ENCODE assay signal across 9 cellular contexts in genomic region chr12:53324779-53325538, GRCh38. TPM values are rescaled to one million over a fixed set of nuclear protein-coding genes. Genes with fewer than 3 reads are reported as not detected.
DNase-seq lines count a peak whose midpoint lies in the region; ATAC-seq, FAIRE-seq and TF ChIP-seq lines count a peak whose summit lies in the region.
"Had no signal": no experiment of that assay in that cellular context is flagged by ENCODE, and none has a peak within 500 bp of the region (broad histone marks: within the 10 kb centered on the region; RNA-seq: fewer than 3 reads in every experiment).

No MANE protein-coding gene starts in this region.

- peaks cover 0 to 32% (median 10%) of the 10 kb centered on the region in 4 donors for H3K4me1 ChIP-seq in right lobe of liver

- TF ChIP-seq CTCF in BJ (IDR thresholded peaks at IDR 0.05; ENCODE audit: insufficient read depth, low read depth, low read length) = peak; percentile 86
- TF ChIP-seq CTCF in right lobe of liver (IDR thresholded peaks at IDR 0.05) = peak; percentile 78 to 87 (median 84)

- POLR2A ChIA-PET in BJ (lab: Charles Lee) = interaction anchor here (0.6 to 1.2 kb wide), 3 partner anchors 27 to 96 kb away, joined by 3 read pairs; no protein-coding TSS in a partner anchor
- POLR2A ChIA-PET in activated CD4-positive, alpha-beta T cell treated with anti-CD3 and anti-CD28 coated beads, Interleukin-2, amount 10 ng/mL, durations not matched to agents 7 days and 5 days (lab: Charles Lee) = interaction anchor here (1.4 kb wide), 1 partner anchor 176 kb away, joined by 4 read pairs; the partner anchor contains the start of gene TARBP2

- peak overlapping the region; percentile 78 for H3K4me3 Mint-ChIP-seq in activated CD4-positive, alpha-beta T cell treated with anti-CD3 and anti-CD28 coated beads, Interleukin-2, amount 10 ng/mL, durations not matched to agents 7 days and 5 days
- H3K4me3 Mint-ChIP-seq in dendritic cell treated with granulocyte-macrophage colony-stimulating factor and Interleukin-4, amounts not matched to agents 40 ng/mL and 50 ng/mL, for 4 days = peak overlapping the region; percentile 70

- intact Hi-C loops in dendritic cell treated with granulocyte-macrophage colony-stimulating factor and Interleukin-4, amounts not matched to agents 40 ng/mL and 50 ng/mL, for 4 days (cut with micrococcal nuclease) = loop anchor here (1.0 kb wide), 3 partner anchors 20 to 96 kb away; no protein-coding TSS in a partner anchor
- intact Hi-C loops in right lobe of liver (cut with DNase I) = loop anchor here in 1 of 2 donors (10.0 kb wide), 1 partner anchor 180 kb away; the partner anchor contains the start of genes NPFF and TARBP2

- H3K27me3 ChIP-seq in BJ (ENCODE audit: control insufficient read depth, insufficient read depth, low read length) = no peaks in the 10 kb centered on the region; the same call in 1 of the 2 replicates
- H3K27me3 ChIP-seq in right lobe of liver = no peaks in the 10 kb centered on the region

- CTCF ChIA-PET in BJ (lab: Yijun Ruan, JAX) = interaction anchor here (0.6 to 12.8 kb wide), 25 partner anchors 9 to 457 kb away, joined by 3 to 210 read pairs (median 4); partner anchors contain the start of genes PFDN5 and PRR13
- CTCF ChIA-PET in activated CD4-positive, alpha-beta T cell treated with anti-CD3 and anti-CD28 coated beads, Interleukin-2, amount 10 ng/mL, durations not matched to agents 7 days and 5 days (lab: Charles Lee) = interaction anchor here (0.5 to 7.1 kb wide), 12 partner anchors 9 to 383 kb away, joined by 3 to 94 read pairs (median 4); partner anchors contain the start of genes ITGB7 and MYG1

- H3K4me1 Mint-ChIP-seq in activated CD4-positive, alpha-beta T cell treated with anti-CD3 and anti-CD28 coated beads, Interleukin-2, amount 10 ng/mL, durations not matched to agents 7 days and 5 days = peaks cover 47% of the 10 kb centered on the region
- H3K4me1 Mint-ChIP-seq in dendritic cell treated with granulocyte-macrophage colony-stimulating factor and Interleukin-4, amounts not matched to agents 40 ng/mL and 50 ng/mL, for 4 days (ENCODE audit: low read depth) = peaks cover 42% of the 10 kb centered on the region

- under 1% methylated on average over 30 of the region's 71 CpGs for WGBS in right lobe of liver (ENCODE audit: insufficient coverage, low coverage, low lambda C conversion rate, missing lambda C conversion rate)

- peak; percentile 65 for FAIRE-seq in GM19239 (lab: Jason Lieb, UNC)
- FAIRE-seq: endometrium had no signal

- no peaks in the 10 kb centered on the region for H3K36me3 Mint-ChIP-seq in activated CD4-positive, alpha-beta T cell treated with anti-CD3 and anti-CD28 coated beads, Interleukin-2, amount 10 ng/mL, durations not matched to agents 7 days and 5 days (ENCODE audit: low read depth)
- H3K36me3 Mint-ChIP-seq in dendritic cell treated with granulocyte-macrophage colony-stimulating factor and Interleukin-4, amounts not matched to agents 40 ng/mL and 50 ng/mL, for 4 days (ENCODE audit: low read depth) = peaks cover 13% of the 10 kb centered on the region

- peak; percentile 55 for DNase-seq in BJ (ENCODE audit: low read depth)
- peak; percentile 91 for DNase-seq in GM19239 (ENCODE audit: insufficient read length, low spot score)
- DNase-seq in NCI-H510A treated with DMSO at 0.1 percent for 48 hours (lab: John Stamatoyannopoulos, UW) = peak; percentile 82
- peak; percentile 88 for DNase-seq in activated CD4-positive, alpha-beta T cell treated with anti-CD3 and anti-CD28 coated beads, Interleukin-2, amount 10 ng/mL, durations not matched to agents 7 days and 5 days
- peak; percentile 95 to 97 (median 96) for DNase-seq in right lobe of liver
- peak; percentile 91 for DNase-seq in stimulated activated CD4-positive, alpha-beta T cell treated with anti-CD3 and anti-CD28 coated beads, Interleukin-4, amount 100 ng/mL, for 24 hours

- H3K4me3 ChIP-seq in BJ (ENCODE audit: low read depth, low read length) (peak overlapping the region; percentile 63), right lobe of liver (peak overlapping the region; percentile 64 to 76 (median 72))

- peak overlapping the region; percentile 71 to 88 (median 84) for H3K27ac ChIP-seq in right lobe of liver

- H3K9me3 Mint-ChIP-seq in activated CD4-positive, alpha-beta T cell treated with anti-CD3 and anti-CD28 coated beads, Interleukin-2, amount 10 ng/mL, durations not matched to agents 7 days and 5 days = no peaks in the 10 kb centered on the region
- no peaks in the 10 kb centered on the region for H3K9me3 Mint-ChIP-seq in dendritic cell treated with granulocyte-macrophage colony-stimulating factor and Interleukin-4, amounts not matched to agents 40 ng/mL and 50 ng/mL, for 4 days

- peak; percentile 52 for ATAC-seq in HG03442 (IDR thresholded peaks at IDR 0.05; ENCODE audit: unreplicated experiment)
- ATAC-seq in right lobe of liver = peak; percentile 79 to 87 (median 82)

- H3K9me3 ChIP-seq in right lobe of liver = no peaks in the 10 kb centered on the region

- peak; percentile 85 for TF ChIP-seq POLR2A in right lobe of liver (IDR thresholded peaks at IDR 0.05)

- peak overlapping the region; percentile 99 for H3K27ac Mint-ChIP-seq in activated CD4-positive, alpha-beta T cell treated with anti-CD3 and anti-CD28 coated beads, Interleukin-2, amount 10 ng/mL, durations not matched to agents 7 days and 5 days
- H3K27ac Mint-ChIP-seq in dendritic cell treated with granulocyte-macrophage colony-stimulating factor and Interleukin-4, amounts not matched to agents 40 ng/mL and 50 ng/mL, for 4 days = peak overlapping the region; percentile 83

- H3K36me3 ChIP-seq in BJ (ENCODE audit: control insufficient read depth, insufficient read depth, low read length) = no peaks in the 10 kb centered on the region; the same call in 1 of the 2 replicates
- H3K36me3 ChIP-seq in right lobe of liver = no peaks in the 10 kb centered on the region

- H3K27me3 Mint-ChIP-seq in activated CD4-positive, alpha-beta T cell treated with anti-CD3 and anti-CD28 coated beads, Interleukin-2, amount 10 ng/mL, durations not matched to agents 7 days and 5 days = peaks cover 10% of the 10 kb centered on the region
- H3K27me3 Mint-ChIP-seq in dendritic cell treated with granulocyte-macrophage colony-stimulating factor and Interleukin-4, amounts not matched to agents 40 ng/mL and 50 ng/mL, for 4 days = peaks cover 36% of the 10 kb centered on the region

RNA-seq across cellular contexts. Expression of gene AAAS, which starts 3.5 kb away (rescaled TPM):
- polyA plus RNA-seq in BJ (2011; rRNA removed) = 53.3 and 84.3 TPM in 2 replicates
- polyA minus RNA-seq in BJ (2011; rRNA and poly(A)+ RNA removed) = 41.1 and 75.1 TPM in 2 replicates
- 10 to 100 TPM; 59.1 to 63.0 TPM for total RNA-seq in activated CD4-positive, alpha-beta T cell treated with anti-CD3 and anti-CD28 coated beads, Interleukin-2, amount 10 ng/mL, durations not matched to agents 7 days and 5 days
- total RNA-seq in right lobe of liver = 10 to 100 TPM; 22.0 to 29.1 (median 26.7) TPM

RNA-seq across cellular contexts. Expression of gene SP7, which starts 11.2 kb away (rescaled TPM):
- not detected in 2 replicates for polyA plus RNA-seq in BJ (2011; rRNA removed)
- polyA minus RNA-seq in BJ (2011; rRNA and poly(A)+ RNA removed) = not detected in 2 replicates
- total RNA-seq in activated CD4-positive, alpha-beta T cell treated with anti-CD3 and anti-CD28 coated beads, Interleukin-2, amount 10 ng/mL, durations not matched to agents 7 days and 5 days = not detected
- not detected for total RNA-seq in right lobe of liver

RNA-seq across cellular contexts. Expression of gene MYG1, which starts 25.5 kb away (rescaled TPM):
- polyA plus RNA-seq in BJ (2011; rRNA removed) = 49.7 and 78.3 TPM in 2 replicates
- 31.6 and 45.4 TPM in 2 replicates for polyA minus RNA-seq in BJ (2011; rRNA and poly(A)+ RNA removed)
- total RNA-seq in activated CD4-positive, alpha-beta T cell treated with anti-CD3 and anti-CD28 coated beads, Interleukin-2, amount 10 ng/mL, durations not matched to agents 7 days and 5 days = 10 to 100 TPM; 47.9 to 56.4 TPM
- total RNA-seq in right lobe of liver = 10 to 100 TPM; 17.6 to 27.1 (median 20.8) TPM

RNA-seq across cellular contexts. Expression of gene PFDN5, which starts 29.6 kb away (rescaled TPM):
- polyA plus RNA-seq in BJ (2011; rRNA removed) = 965 and 1,130 TPM in 2 replicates
- 129 and 175 TPM in 2 replicates for polyA minus RNA-seq in BJ (2011; rRNA and poly(A)+ RNA removed)
- total RNA-seq in activated CD4-positive, alpha-beta T cell treated with anti-CD3 and anti-CD28 coated beads, Interleukin-2, amount 10 ng/mL, durations not matched to agents 7 days and 5 days = 100 to 1,000 TPM; 305 to 335 TPM
- 100 to 1,000 TPM; 122 to 170 (median 146) TPM for total RNA-seq in right lobe of liver

RNA-seq across cellular contexts. Expression of gene SP1, which starts 55.0 kb away (rescaled TPM):
- polyA plus RNA-seq in BJ (2011; rRNA removed) = 44.4 and 58.2 TPM in 2 replicates
- polyA minus RNA-seq in BJ (2011; rRNA and poly(A)+ RNA removed) = 82.8 and 123 TPM in 2 replicates
- 10 to 100 TPM; 94.8 to 99.3 TPM for total RNA-seq in activated CD4-positive, alpha-beta T cell treated with anti-CD3 and anti-CD28 coated beads, Interleukin-2, amount 10 ng/mL, durations not matched to agents 7 days and 5 days
- 10 to 100 TPM; 20.3 to 29.2 (median 23.9) TPM for total RNA-seq in right lobe of liver

Comparison
In these comparisons a context has a peak if more than half of its experiments do, and no peak if none do; other contexts are left out.
1. Peak in every context shown above with its lines: DNase-seq, ATAC-seq, H3K4me3 ChIP-seq and H3K27ac ChIP-seq.